In genomic region chr5:55708732-55709131, GRCh38 we compare ENCODE assay signal across 25 cellular contexts. TPM values are rescaled to one million over a fixed set of nuclear protein-coding genes. Genes with fewer than 3 reads are reported as not detected.
DNase-seq lines count a peak whose midpoint lies in the region; ATAC-seq, FAIRE-seq and TF ChIP-seq lines count a peak whose summit lies in the region.
"Had no signal": no experiment of that assay in that cellular context is flagged by ENCODE, and none has a peak within 500 bp of the region (broad histone marks: within the 10 kb centered on the region; RNA-seq: fewer than 3 reads in every experiment).

No MANE protein-coding gene starts in this region.

- H3K4me2 ChIP-seq in GM12878 (ENCODE audit: control insufficient read depth, insufficient read depth): no peak overlapping the region
- H3K4me2 ChIP-seq in keratinocyte (ENCODE audit: control insufficient read depth, extremely low read depth, insufficient read depth, low read depth, low read length): no peak overlapping the region
- H3K4me2 ChIP-seq: BLaER1, GM23338 had no signal

- no peaks in the 10 kb centered on the region for H3K27me3 Mint-ChIP-seq in activated CD4-positive, alpha-beta T cell treated with anti-CD3 and anti-CD28 coated beads for 36 hours
- H3K27me3 Mint-ChIP-seq in IgD-negative memory B cell: no peaks in the 10 kb centered on the region
- H3K27me3 Mint-ChIP-seq: memory B cell had no signal

- no peak for TF ChIP-seq RAD21 in GM12878 (IDR thresholded peaks at IDR 0.05; ENCODE audit: insufficient read depth, low read depth, low read length)

- H4K20me1 ChIP-seq in GM12878 (ENCODE audit: control insufficient read depth, insufficient read depth) (no peaks in the 10 kb centered on the region), keratinocyte (ENCODE audit: control insufficient read depth, extremely low read depth, insufficient read depth, low read length) (no peaks in the 10 kb centered on the region)

- peaks cover 9% of the 10 kb centered on the region for H3K36me3 Mint-ChIP-seq in activated CD4-positive, alpha-beta T cell treated with anti-CD3 and anti-CD28 coated beads for 36 hours (ENCODE audit: low read depth)
- H3K36me3 Mint-ChIP-seq in IgD-negative memory B cell: peaks cover 7% of the 10 kb centered on the region

- CTCF ChIA-PET in activated CD4-positive, alpha-beta T cell treated with anti-CD3 and anti-CD28 coated beads for 36 hours (lab: Charles Lee): interaction anchor here (0.6 to 1.1 kb wide), 2 partner anchors 10 to 384 kb away, joined by 3 read pairs; no protein-coding TSS in a partner anchor
- CTCF ChIA-PET in GM12878 (lab: Yijun Ruan, JAX): interaction anchor here (1.7 kb wide), 1 partner anchor 17 kb away, joined by 8 read pairs; no protein-coding TSS in a partner anchor

- H3K27ac ChIP-seq in GM12878 (ENCODE audit: control insufficient read depth, insufficient read depth): no peak overlapping the region
- H3K27ac ChIP-seq in keratinocyte (ENCODE audit: control insufficient read depth, insufficient read depth, low read length): no peak overlapping the region
- H3K27ac ChIP-seq: BLaER1, cardiac muscle cell, gastroesophageal sphincter, right lobe of liver, uterus had no signal

- no peaks in the 10 kb centered on the region for H3K9me3 Mint-ChIP-seq in activated CD4-positive, alpha-beta T cell treated with anti-CD3 and anti-CD28 coated beads for 36 hours (ENCODE audit: low read depth)
- no peaks in the 10 kb centered on the region for H3K9me3 Mint-ChIP-seq in IgD-negative memory B cell
- H3K9me3 Mint-ChIP-seq: activated T-helper 2 cell treated with anti-CD3 and anti-CD28 coated beads, Interferon-gamma antibody, Interleukin-2, Interleukin-4, amounts not matched to agents 10 μg/mL and 5 μg/mL and 100 μg/mL, durations not matched to agents 14 hours and 24 hours and 36 hours; memory B cell had no signal

- no peak for DNase-seq in activated CD4-positive, alpha-beta T cell treated with anti-CD3 and anti-CD28 coated beads for 36 hours
- no peak for DNase-seq in activated CD4-positive, alpha-beta T cell treated with anti-CD3 and anti-CD28 coated beads for 4 hours
- DNase-seq in GM12878 (ENCODE audit: low read depth, low spot score): no peak
- peak; percentile 41 for DNase-seq in keratinocyte (ENCODE audit: low read depth, low spot score)
- no peak for DNase-seq in cerebellar nuclear complex (lab: John Stamatoyannopoulos, UW)
- DNase-seq in RCC 7860 (ENCODE audit: low spot score): no peak
- DNase-seq: GDM1, NCI-H526, right lobe of liver, Right ventricle myocardium superior, uterus had no signal

- SMC1A ChIA-PET in GM12878 (lab: Charles Lee; ENCODE audit: uncharacterized antibody, unreplicated experiment): interaction anchor here (0.6 to 1.7 kb wide), 3 partner anchors 17 to 492 kb away, joined by 3 to 4 read pairs (median 3); no protein-coding TSS in a partner anchor

- intact Hi-C loops in activated CD4-positive, alpha-beta T cell treated with anti-CD3 and anti-CD28 coated beads for 36 hours (cut with DNase I, micrococcal nuclease): no loop called here
- intact Hi-C loops in GM12878 (cut with micrococcal nuclease; ENCODE audit: unreplicated experiment): loop anchor here (5.0 kb wide), 1 partner anchor 194 kb away; no protein-coding TSS in a partner anchor

- in situ Hi-C loops in GM12878 (cut with MboI): no loop called here

- H3K36me3 ChIP-seq in GM12878 (ENCODE audit: control insufficient read depth in 2 of 2, insufficient read depth in 2 of 2, low read length in 1 of 2) (no peaks in the 10 kb centered on the region; a peak in 1 of 4 replicates), keratinocyte (ENCODE audit: control insufficient read depth in 2 of 2, extremely low read depth in 1 of 2, insufficient read depth in 2 of 2, low read length in 2 of 2) (no peaks in the 10 kb centered on the region)
- H3K36me3 ChIP-seq: cardiac muscle cell, right lobe of liver, uterus had no signal

- no peak overlapping the region for H3K4me3 Mint-ChIP-seq in activated CD4-positive, alpha-beta T cell treated with anti-CD3 and anti-CD28 coated beads for 36 hours
- H3K4me3 Mint-ChIP-seq in IgD-negative memory B cell: peak overlapping the region in 1 of 4 donors; percentile 65
- H3K4me3 Mint-ChIP-seq: GM23338, memory B cell had no signal

- no peak overlapping the region for H3K9ac ChIP-seq in GM12878 (ENCODE audit: control insufficient read depth, insufficient read depth, low read length)
- H3K9ac ChIP-seq in keratinocyte (ENCODE audit: control insufficient read depth, extremely low read depth, insufficient read depth, low read length): no peak overlapping the region
- H3K9ac ChIP-seq: BLaER1 had no signal

- TF ChIP-seq POLR2A in GM12878 (IDR thresholded peaks at IDR 0.05; ENCODE audit: low read depth, low read length): no peak

- ATAC-seq in activated CD4-positive, alpha-beta T cell treated with anti-CD3 and anti-CD28 coated beads for 36 hours: peak; percentile 6
- ATAC-seq in GM12878 (peak; percentile 4; the same call in 1 of the 3 replicates), GM21367 (IDR thresholded peaks at IDR 0.05; ENCODE audit: unreplicated experiment) (no peak)
- ATAC-seq: gastroesophageal sphincter, GM23338, right lobe of liver had no signal

- H2AFZ ChIP-seq in GM12878 (ENCODE audit: control insufficient read depth, low read depth, low read length): no peak overlapping the region
- no peak overlapping the region for H2AFZ ChIP-seq in keratinocyte (ENCODE audit: control insufficient read depth, low read length)
- H2AFZ ChIP-seq: GM23338 had no signal

- H3K27me3 ChIP-seq in GM12878 (replicated peaks in 1 of 2; ENCODE audit: control insufficient read depth in 2 of 2, insufficient read depth in 2 of 2, low read length in 1 of 2) (no peaks in the 10 kb centered on the region), keratinocyte (ENCODE audit: control insufficient read depth, extremely low read depth, insufficient read depth, low read length) (no peaks in the 10 kb centered on the region)
- H3K27me3 ChIP-seq: BLaER1, cardiac muscle cell, gastroesophageal sphincter, right lobe of liver, uterus had no signal

- H3K4me1 ChIP-seq in GM12878 (ENCODE audit: control insufficient read depth, insufficient read depth, low read length): peaks cover 4% of the 10 kb centered on the region; the same call in 1 of the 2 replicates
- peaks cover 11% of the 10 kb centered on the region for H3K4me1 ChIP-seq in keratinocyte (ENCODE audit: control insufficient read depth, extremely low read depth, insufficient read depth, low read length)

- POLR2A ChIA-PET in activated CD4-positive, alpha-beta T cell treated with anti-CD3 and anti-CD28 coated beads for 36 hours (lab: Charles Lee): no interaction called here
- POLR2A ChIA-PET in GM12878 (lab: Charles Lee): no interaction called here

- TF ChIP-seq EP300 in GM12878 (IDR thresholded peaks at IDR 0.05; ENCODE audit: borderline replicate concordance in 1 of 2, control insufficient read depth in 1 of 2, low read depth in 2 of 2, low read length in 2 of 2): no peak

- dilution Hi-C loops in keratinocyte (cut with MboI; ENCODE audit: extremely low pct_ligation_motif_present, low sequenced_read_pairs): no loop called here

- no peaks in the 10 kb centered on the region for H3K9me1 ChIP-seq in keratinocyte (ENCODE audit: control insufficient read depth, extremely low read depth, insufficient read depth, low read length)

- H3K4me3 ChIP-seq in GM12878 (no peak overlapping the region), keratinocyte (ENCODE audit: control insufficient read depth in 2 of 3, extremely low read depth in 1 of 3, insufficient read depth in 2 of 3, low read depth in 1 of 3, low read length in 3 of 3) (no peak overlapping the region)
- H3K4me3 ChIP-seq: BLaER1, cardiac muscle cell, gastroesophageal sphincter, GM23338, right lobe of liver, uterus had no signal

- peaks cover 30% of the 10 kb centered on the region for H3K4me1 Mint-ChIP-seq in activated CD4-positive, alpha-beta T cell treated with anti-CD3 and anti-CD28 coated beads for 36 hours
- peaks cover 12 to 47% (median 18%) of the 10 kb centered on the region in 3 donors for H3K4me1 Mint-ChIP-seq in IgD-negative memory B cell

- no peaks in the 10 kb centered on the region for H3K9me3 ChIP-seq in GM12878 (replicated peaks; ENCODE audit: control insufficient read depth, insufficient read depth, low read length)
- H3K9me3 ChIP-seq in keratinocyte (ENCODE audit: control insufficient read depth, low read depth, low read length): no peaks in the 10 kb centered on the region
- H3K9me3 ChIP-seq: BLaER1, gastroesophageal sphincter, right lobe of liver, uterus had no signal

- peaks cover 6% of the 10 kb centered on the region for H3K79me2 ChIP-seq in GM12878 (ENCODE audit: control insufficient read depth, insufficient read depth, low read length)
- H3K79me2 ChIP-seq in keratinocyte (ENCODE audit: control insufficient read depth, insufficient read depth, low read length): peaks cover 6% of the 10 kb centered on the region

- H3K27ac Mint-ChIP-seq in activated CD4-positive, alpha-beta T cell treated with anti-CD3 and anti-CD28 coated beads for 36 hours: no peak overlapping the region
- peak overlapping the region in 2 of 3 donors; percentile 2 to 74 for H3K27ac Mint-ChIP-seq in IgD-negative memory B cell
- H3K27ac Mint-ChIP-seq: activated T-helper 2 cell treated with anti-CD3 and anti-CD28 coated beads, Interferon-gamma antibody, Interleukin-2, Interleukin-4, amounts not matched to agents 10 μg/mL and 5 μg/mL and 100 μg/mL, durations not matched to agents 14 hours and 24 hours and 36 hours; GM23338; memory B cell had no signal

- TSS peak; percentile 56 for BruUV-seq in GM12878 (replicated peaks; lab: Mats Ljungman, UMichigan)

- FAIRE-seq in GM12878 (lab: Jason Lieb, UNC) (no peak), keratinocyte (lab: Jason Lieb, UNC) (peak; percentile 59), RCC 7860 (lab: Jason Lieb, UNC) (no peak)
- FAIRE-seq: A204.1, TTC549 had no signal

- RAD21 ChIA-PET in GM12878 (lab: Charles Lee; ENCODE audit: unreplicated experiment): interaction anchor here (1.6 kb wide), 1 partner anchor 10 kb away, joined by 4 read pairs; no protein-coding TSS in a partner anchor

- TF ChIP-seq CTCF in GM12878 (IDR thresholded peaks at IDR 0.05 in 2 of 3, conservative IDR thresholded peaks at IDR 0.05 in 1 of 3; ENCODE audit: control insufficient read depth in 2 of 3, extremely low read depth in 1 of 3, insufficient read depth in 1 of 3, low read depth in 3 of 3, low read length in 3 of 3) (no peak), keratinocyte (optimal IDR thresholded peaks at IDR 0.05 in 1 of 3, IDR thresholded peaks at IDR 0.05 in 1 of 3, conservative IDR thresholded peaks at IDR 0.05 in 1 of 3; ENCODE audit: extremely low read depth in 1 of 3, insufficient read depth in 2 of 3, low read length in 3 of 3) (no peak)

RNA-seq across cellular contexts. Expression of gene SLC38A9, which starts 3.4 kb away (rescaled TPM):
- 10 to 100 TPM; 12.9 to 16.2 TPM for total RNA-seq in activated CD4-positive, alpha-beta T cell treated with anti-CD3 and anti-CD28 coated beads for 36 hours
- polyA plus RNA-seq in IgD-negative memory B cell (24.3 TPM), GM12878 (2011; rRNA removed) (26.4 and 35.2 TPM in 2 replicates), GM12878 (2014; fragmentation: Illumina TruSeq; extraction: Trizol) (26.8 and 44.1 TPM in 2 replicates), GM12878 (2014; fragmentation: Nextera tagmentation; extraction: Ambion mirVana) (10 to 100 TPM in 1 of 2 experiments, 1 to 10 TPM in 1; 8.5 to 17.4 TPM), GM12878 (2014; rRNA removed) (15.5 and 17.4 TPM in 2 replicates), GM12878 (2016; fragmentation: Nextera tagmentation; extraction: Ambion mirVana) (10 to 100 TPM; 21.9 to 24.0 TPM), keratinocyte (18.9 to 43.3 TPM (median 39.9 TPM) in 3 replicates)
- 143 and 148 TPM in 2 replicates for total RNA-seq in GM12878 (2013; cell fraction: nucleolus; rRNA removed)
- total RNA-seq in GM12878 (2014; rRNA removed) (32.1 and 40.8 TPM in 2 replicates), GM12878 (2014; rRNA removed; fragmentation: Illumina TruSeq; extraction: Trizol) (35.1 and 37.9 TPM in 2 replicates), GM12878 (2021) (16.5 and 20.0 TPM in 2 replicates)
- 7.2 TPM for polyA plus RNA-seq in GM12878 (2011; ENCODE audit: low read depth)
- polyA plus RNA-seq in GM12878 (2011; cell fraction: cytosol; rRNA removed): 9.0 and 10.0 TPM in 2 replicates
- polyA plus RNA-seq in GM12878 (2011; cell fraction: nucleus; rRNA removed): 21.1 and 21.7 TPM in 2 replicates
- 8.7 and 12.2 TPM in 2 replicates for polyA plus RNA-seq in GM12878 (2012)
- 23.2 and 30.1 TPM in 2 replicates for polyA minus RNA-seq in GM12878 (2011; rRNA and poly(A)+ RNA removed)
- polyA minus RNA-seq in GM12878 (2011; cell fraction: cytosol; rRNA and poly(A)+ RNA removed): 7.2 and 10.7 TPM in 2 replicates
- polyA minus RNA-seq in GM12878 (2011; cell fraction: nucleus; rRNA and poly(A)+ RNA removed): 27.0 and 30.7 TPM in 2 replicates
- 7.0 TPM for polyA plus RNA-seq in keratinocyte (2011; ENCODE audit: low read depth)
- polyA plus RNA-seq in keratinocyte (2011; cell fraction: cytosol; rRNA removed): 8.4 and 22.5 TPM in 2 replicates
- 44.9 and 57.3 TPM in 2 replicates for polyA plus RNA-seq in keratinocyte (2011; cell fraction: nucleus; rRNA removed)
- 5.7 and 18.8 TPM in 2 replicates for polyA plus RNA-seq in keratinocyte (2012; ENCODE audit: low replicate concordance)
- polyA minus RNA-seq in keratinocyte: 7.1 to 55.4 TPM (median 37.8 TPM) in 3 replicates
- polyA minus RNA-seq in keratinocyte (2011; cell fraction: cytosol; rRNA and poly(A)+ RNA removed): 21.1 TPM
- polyA minus RNA-seq in keratinocyte (2011; cell fraction: nucleus; rRNA and poly(A)+ RNA removed): 65.4 and 113 TPM in 2 replicates

RNA-seq across cellular contexts. Expression of gene DDX4, which starts 29.1 kb away (rescaled TPM):
- total RNA-seq in activated CD4-positive, alpha-beta T cell treated with anti-CD3 and anti-CD28 coated beads for 36 hours: not detected
- polyA plus RNA-seq in IgD-negative memory B cell (not detected), GM12878 (2011; rRNA removed) (0.08 and 0.12 TPM in 2 replicates), GM12878 (2014; fragmentation: Illumina TruSeq; extraction: Trizol) (0.10 TPM in 1 of 2 replicates, not detected in the other), GM12878 (2014; fragmentation: Nextera tagmentation; extraction: Ambion mirVana) (under 1 TPM; 0.08 to 0.09 TPM), GM12878 (2014; rRNA removed) (0.05 and 0.06 TPM in 2 replicates), GM12878 (2016; fragmentation: Nextera tagmentation; extraction: Ambion mirVana) (not detected), keratinocyte (0.04 TPM in 1 of 3 replicates, not detected in the others)
- 1.0 TPM in 1 of 2 replicates, not detected in the other for total RNA-seq in GM12878 (2013; cell fraction: nucleolus; rRNA removed)
- total RNA-seq in GM12878 (2014; rRNA removed) (0.27 TPM in 1 of 2 replicates, not detected in the other), GM12878 (2014; rRNA removed; fragmentation: Illumina TruSeq; extraction: Trizol) (not detected in 2 replicates), GM12878 (2021) (0.36 TPM in 1 of 2 replicates, not detected in the other)
- polyA plus RNA-seq in GM12878 (2011; ENCODE audit: low read depth): not detected
- 0.05 TPM in 1 of 2 replicates, not detected in the other for polyA plus RNA-seq in GM12878 (2011; cell fraction: cytosol; rRNA removed)
- 0.12 and 0.34 TPM in 2 replicates for polyA plus RNA-seq in GM12878 (2011; cell fraction: nucleus; rRNA removed)
- polyA plus RNA-seq in GM12878 (2012): 0.07 and 0.09 TPM in 2 replicates
- polyA minus RNA-seq in GM12878 (2011; rRNA and poly(A)+ RNA removed): not detected in 2 replicates
- polyA minus RNA-seq in GM12878 (2011; cell fraction: cytosol; rRNA and poly(A)+ RNA removed): not detected in 2 replicates
- polyA minus RNA-seq in GM12878 (2011; cell fraction: nucleus; rRNA and poly(A)+ RNA removed): not detected in 2 replicates
- not detected for polyA plus RNA-seq in keratinocyte (2011; ENCODE audit: low read depth)
- polyA plus RNA-seq in keratinocyte (2011; cell fraction: cytosol; rRNA removed): not detected in 2 replicates
- not detected in 2 replicates for polyA plus RNA-seq in keratinocyte (2011; cell fraction: nucleus; rRNA removed)
- not detected in 2 replicates for polyA plus RNA-seq in keratinocyte (2012; ENCODE audit: low replicate concordance)
- polyA minus RNA-seq in keratinocyte: not detected in 3 replicates
- not detected for polyA minus RNA-seq in keratinocyte (2011; cell fraction: cytosol; rRNA and poly(A)+ RNA removed)
- polyA minus RNA-seq in keratinocyte (2011; cell fraction: nucleus; rRNA and poly(A)+ RNA removed): not detected in 2 replicates
- total RNA-seq: cardiac muscle cell, dermis microvascular lymphatic vessel endothelial cell, epithelial cell of proximal tubule, gastroesophageal sphincter, LHCN-M2, omental fat pad, right lobe of liver, Right ventricle myocardium superior had no signal
- polyA plus RNA-seq: cardiac muscle cell, GM23338 had no signal
